ENCODE assay signal across 18 cellular contexts in the genomic region with DNA sequence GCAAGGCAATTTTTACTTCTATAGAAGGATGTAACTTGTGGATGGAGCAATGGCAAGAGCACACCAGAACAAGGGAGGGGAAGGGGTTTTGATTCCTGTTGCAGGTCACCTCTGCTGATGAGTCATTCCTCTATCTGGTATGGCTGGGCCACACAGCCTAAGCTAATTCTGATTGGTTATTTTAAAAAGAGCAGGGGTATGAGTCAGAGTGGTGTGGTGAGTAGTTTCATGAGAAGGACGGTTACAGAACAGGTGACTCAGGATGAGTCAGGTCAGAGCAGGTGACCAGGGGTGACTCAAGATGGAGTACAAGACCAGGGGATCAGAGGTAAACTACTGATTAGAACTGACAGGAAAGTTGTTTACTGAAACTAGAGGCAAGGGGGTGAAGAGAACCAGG.
DNase-seq lines count a peak whose midpoint lies in the region; ATAC-seq and TF ChIP-seq lines count a peak whose summit lies in the region.
"Had no signal": no experiment of that assay in that cellular context is flagged by ENCODE, and none has a peak within 500 bp of the region (broad histone marks: within the 10 kb centered on the region; RNA-seq: fewer than 3 reads in every experiment).

No MANE protein-coding gene starts in this region.

- no peak for TF ChIP-seq CTCF in epithelial cell of proximal tubule (conservative IDR thresholded peaks at IDR 0.05; ENCODE audit: low read depth, low read length)

- peak; percentile 30 for DNase-seq in stimulated activated CD4-positive, alpha-beta T cell treated with anti-CD3 and anti-CD28 coated beads, Interleukin-1b, Interleukin-23, amount 100 ng/mL, for 48 hours
- DNase-seq in stimulated activated CD4-positive, alpha-beta T cell treated with anti-CD3 and anti-CD28 coated beads, Interleukin-4, amount 100 ng/mL, for 1 hour: no peak
- DNase-seq in LHCN-M2 (ENCODE audit: low read depth) (peak; percentile 72), epithelial cell of proximal tubule (ENCODE audit: low read depth) (peak; percentile 4), GDM1 (lab: John Stamatoyannopoulos, UW) (no peak), globus pallidus (ENCODE audit: low spot score) (no peak)
- DNase-seq: activated B cell treated with CpG ODN at 0.5 μM for 24 hours; CD8-positive, alpha-beta T cell; heart right ventricle; KBM-7; naive thymus-derived CD8-positive, alpha-beta T cell; NCI-H1092; NCI-H187 treated with DMSO at 0.1 percent for 48 hours; stimulated activated CD4-positive, alpha-beta T cell treated with anti-CD3 and anti-CD28 coated beads, Interleukin-12 subunit alpha, Interleukin-12 subunit beta, amount 100 ng/mL, for 4 hours had no signal

- no peak for ATAC-seq in GM18868 (IDR thresholded peaks at IDR 0.05; ENCODE audit: unreplicated experiment)
- ATAC-seq: CD8-positive, alpha-beta T cell; heart right ventricle; left lobe of liver; naive thymus-derived CD8-positive, alpha-beta T cell had no signal

- H3K4me3 ChIP-seq in epithelial cell of proximal tubule (ENCODE audit: low read depth, low read length): no peak overlapping the region
- H3K4me3 ChIP-seq: cardiac muscle cell, heart right ventricle, vagina had no signal

Comparison
In these comparisons a context has a peak if more than half of its experiments do, and no peak if none do; other contexts are left out.
1. DNase-seq: peak in stimulated activated CD4-positive, alpha-beta T cell treated with anti-CD3 and anti-CD28 coated beads, Interleukin-1b, Interleukin-23, amount 100 ng/mL, for 48 hours (single experiment), LHCN-M2 (single experiment) and epithelial cell of proximal tubule (single experiment); none in stimulated activated CD4-positive, alpha-beta T cell treated with anti-CD3 and anti-CD28 coated beads, Interleukin-4, amount 100 ng/mL, for 1 hour (single experiment), GDM1 (single experiment) and globus pallidus (single experiment).